In the genomic region with DNA sequence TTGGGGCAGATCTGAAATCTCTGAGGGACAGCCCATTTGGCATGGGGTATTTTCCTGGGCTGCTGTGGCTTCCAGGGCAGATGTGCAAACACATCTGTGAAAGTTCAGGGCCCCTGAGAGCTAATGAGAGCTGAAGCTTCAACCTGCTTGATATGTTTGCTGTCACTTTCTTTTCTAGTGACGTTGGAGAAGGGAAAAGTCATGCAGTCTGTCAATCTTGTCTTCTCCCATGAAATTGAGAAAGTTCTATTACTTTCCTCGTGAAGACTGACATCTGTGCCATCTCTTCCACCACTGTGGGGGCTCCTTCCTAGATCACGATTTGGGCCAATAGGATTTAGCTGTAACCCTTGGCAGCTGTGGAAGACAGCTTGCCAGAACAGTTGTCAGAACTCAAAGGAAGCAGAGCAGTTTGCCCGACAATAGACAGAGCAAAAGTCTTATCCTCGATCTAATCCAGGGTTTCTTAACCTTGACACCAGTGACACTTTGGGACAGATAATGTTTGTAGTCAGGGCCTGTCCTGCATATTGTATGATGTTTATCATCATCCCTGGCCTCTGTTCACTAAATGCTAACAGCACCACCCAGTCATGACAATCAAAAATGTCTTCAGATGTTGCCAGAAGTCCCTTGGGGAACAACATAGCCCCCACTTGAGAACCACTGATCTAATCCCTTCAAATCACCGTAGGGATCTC, we compare ENCODE assay signal across 23 cellular contexts.
A peak's percentile ranks its signal among the peaks of the same experiment; 100 is the strongest.
DNase-seq lines count a peak whose midpoint lies in the region; ATAC-seq, FAIRE-seq and TF ChIP-seq lines count a peak whose summit lies in the region.
"Had no signal": no experiment of that assay in that cellular context is flagged by ENCODE, and none has a peak within 500 bp of the region (broad histone marks: within the 10 kb centered on the region; RNA-seq: fewer than 3 reads in every experiment).

No MANE protein-coding gene starts in this region.

- in situ Hi-C loops in KBM-7 (cut with MboI; ENCODE audit: low pct_unique_long_range_greater_than_20kb, low sequenced_read_pairs): no loop called here

- H3K4me1 ChIP-seq in SK-N-SH (ENCODE audit: control insufficient read depth in 1 of 2, insufficient read depth in 2 of 2, low read depth in 1 of 2, low read length in 1 of 2) (peaks cover 0 to 12% of the 10 kb centered on the region in 2 experiments; a peak in 2 of 4 replicates), small intestine (ENCODE audit: control insufficient read depth in 2 of 2, insufficient read depth in 1 of 2, low read depth in 1 of 2, low read length in 1 of 2) (no peaks in the 10 kb centered on the region)
- H3K4me1 ChIP-seq: Caco-2 had no signal

- POLR2A ChIA-PET in SK-N-SH (lab: Yijun Ruan, JAX): no interaction called here

- H3K27me3 ChIP-seq in SK-N-SH (ENCODE audit: insufficient read depth): no peaks in the 10 kb centered on the region
- no peaks in the 10 kb centered on the region for H3K27me3 ChIP-seq in small intestine (ENCODE audit: control insufficient read depth in 2 of 2, insufficient read depth in 2 of 2, low read length in 2 of 2)

- no peak for FAIRE-seq in small intestine (lab: Jason Lieb, UNC)
- FAIRE-seq: G401.6, GM12891, GM19239, H54, HTR-8/SVneo had no signal

- no peak for TF ChIP-seq EP300 in SK-N-SH (IDR thresholded peaks at IDR 0.05; ENCODE audit: borderline replicate concordance in 1 of 2, low read depth in 1 of 2, low read length in 1 of 2)

- H3K27ac Mint-ChIP-seq in activated naive CD4-positive, alpha-beta T cell treated with anti-CD3 and anti-CD28 coated beads, Interleukin-2, amount 50 U/mL, for 72 hours: no peak overlapping the region
- H3K27ac Mint-ChIP-seq: CD4-positive, alpha-beta T cell; GM23338; HFFc6; IgD-negative memory B cell had no signal

- H3K27ac ChIP-seq in SK-N-SH (ENCODE audit: low read depth in 2 of 2, low read length in 1 of 2) (no peak overlapping the region), small intestine (ENCODE audit: low read depth in 1 of 2, low read length in 1 of 2) (no peak overlapping the region)
- H3K27ac ChIP-seq: C4-2B had no signal

- TF ChIP-seq RAD21 in SK-N-SH (IDR thresholded peaks at IDR 0.05; ENCODE audit: low read length): no peak

- H2AFZ ChIP-seq in SK-N-SH (ENCODE audit: low read depth): no peak overlapping the region
- H2AFZ ChIP-seq: GM23338 had no signal

- no peak overlapping the region for H3K9ac ChIP-seq in SK-N-SH

- no peaks in the 10 kb centered on the region for H4K20me1 ChIP-seq in SK-N-SH (ENCODE audit: insufficient read depth)

- ATAC-seq in SK-N-SH treated with all-trans-retinoic acid at 6 μM for 48 hours: no peak
- no peak for ATAC-seq in activated naive CD4-positive, alpha-beta T cell treated with anti-CD3 and anti-CD28 coated beads, Interleukin-2, amount 50 U/mL, for 72 hours
- ATAC-seq: GM23338 had no signal

- WGBS in SK-N-SH (ENCODE audit: low lambda C conversion rate): 33% methylated on average over 6 of the region's 6 CpGs
- WGBS in small intestine, 3 donors: 75 to 89% (median 83%) methylated on average over 6 of the region's 6 CpGs

- no peaks in the 10 kb centered on the region for H3K36me3 Mint-ChIP-seq in activated naive CD4-positive, alpha-beta T cell treated with anti-CD3 and anti-CD28 coated beads, Interleukin-2, amount 50 U/mL, for 72 hours

- H3K9me2 ChIP-seq in SK-N-SH: no peaks in the 10 kb centered on the region

- H3K4me2 ChIP-seq in SK-N-SH: no peak overlapping the region
- H3K4me2 ChIP-seq: GM23338 had no signal

- no peaks in the 10 kb centered on the region for H3K9me3 ChIP-seq in SK-N-SH
- H3K9me3 ChIP-seq in small intestine (ENCODE audit: control insufficient read depth, low read depth): no peaks in the 10 kb centered on the region
- H3K9me3 ChIP-seq: Caco-2 had no signal

- CTCF ChIA-PET in SK-N-SH (lab: Yijun Ruan, JAX): interaction anchor here (1.6 to 1.7 kb wide), 2 partner anchors 15 to 18 kb away, joined by 3 to 4 read pairs; no protein-coding TSS in a partner anchor

- H3K9me3 Mint-ChIP-seq in activated naive CD4-positive, alpha-beta T cell treated with anti-CD3 and anti-CD28 coated beads, Interleukin-2, amount 50 U/mL, for 72 hours: no peaks in the 10 kb centered on the region
- H3K9me3 Mint-ChIP-seq: CD4-positive, alpha-beta T cell; GM23338; HFFc6 had no signal

- no peaks in the 10 kb centered on the region for H3K79me2 ChIP-seq in SK-N-SH (ENCODE audit: insufficient read depth)

- H3K4me3 ChIP-seq in SK-N-SH (ENCODE audit: low read depth in 2 of 2, low read length in 1 of 2) (no peak overlapping the region), small intestine (ENCODE audit: low read depth in 1 of 2, low read length in 2 of 2) (no peak overlapping the region)
- H3K4me3 ChIP-seq: GM23338 had no signal

- no peak for DNase-seq in SK-N-SH
- peak; percentile 74 for DNase-seq in NCI-H82 (lab: John Stamatoyannopoulos, UW)
- DNase-seq in ecto neural progenitor cell (ENCODE audit: low spot score): peak; percentile 9
- no peak for DNase-seq in activated naive CD4-positive, alpha-beta T cell treated with anti-CD3 and anti-CD28 coated beads, Interleukin-2, amount 50 U/mL, for 72 hours (ENCODE audit: low spot score in 2 of 2)
- no peak for DNase-seq in small intestine
- DNase-seq in KBM-7: no peak
- DNase-seq: ACHN; AML-193; Caco-2; CD4-positive, alpha-beta T cell; DMS53; HCEC 1CT; HFFc6; KG1 had no signal

- TF ChIP-seq CTCF in SK-N-SH (IDR thresholded peaks at IDR 0.05): no peak

- H3K36me3 ChIP-seq in SK-N-SH (replicated peaks in 1 of 2; ENCODE audit: control insufficient read depth in 1 of 2, insufficient read depth in 2 of 2, low read length in 1 of 2): no peaks in the 10 kb centered on the region
- H3K36me3 ChIP-seq in small intestine (ENCODE audit: control insufficient read depth in 2 of 2, insufficient read depth in 2 of 2, low read length in 2 of 2): no peaks in the 10 kb centered on the region

- H3F3A ChIP-seq in SK-N-SH (replicated peaks; ENCODE audit: insufficient read depth): no peaks in the 10 kb centered on the region

TF ChIP-seq in SK-N-SH, 30 proteins besides CTCF, POLR2A, EP300 and RAD21:
- no peak for TF ChIP-seq JUND (IDR thresholded peaks at IDR 0.05)
- peak; percentile 28 for TF ChIP-seq CHD2 (IDR thresholded peaks at IDR 0.05; ENCODE audit: low read length, partially characterized antibody)
- TF ChIP-seq GABPA (IDR thresholded peaks at IDR 0.05; ENCODE audit: low read depth): no peak
- TF ChIP-seq GATA2 (CRISPR knock-in tag; IDR thresholded peaks at IDR 0.05): peak; percentile 72; the same call in 1 of the 2 replicates
- TF ChIP-seq RCOR1 (IDR thresholded peaks at IDR 0.05; ENCODE audit: low read length): 0 out of 2 replicates have a peak, but pooled peaks have one; percentile 52
TF ChIP-seq in SK-N-SH: peak in this region for 3.

TF ChIP-seq in SK-N-SH treated with all-trans-retinoic acid at 6 μM for 48 hours, 23 proteins besides CTCF, POLR2A, EP300 and RAD21:
- TF ChIP-seq ZFP30 (CRISPR knock-in tag; IDR thresholded peaks at IDR 0.05): no peak
- no peak for TF ChIP-seq SNAI2 (CRISPR knock-in tag; IDR thresholded peaks at IDR 0.05)
- no peak for TF ChIP-seq BACH2 (CRISPR knock-in tag; IDR thresholded peaks at IDR 0.05; ENCODE audit: borderline replicate concordance)
- TF ChIP-seq CSDC2 (CRISPR knock-in tag; IDR thresholded peaks at IDR 0.05): no peak
- no peak for TF ChIP-seq ZNF8 (CRISPR knock-in tag; IDR thresholded peaks at IDR 0.05)
- no peak for TF ChIP-seq ZNF70 (CRISPR knock-in tag; IDR thresholded peaks at IDR 0.05)
- no peak for TF ChIP-seq ZNF565 (CRISPR knock-in tag; conservative IDR thresholded peaks at IDR 0.05; ENCODE audit: low read depth)
- no peak for TF ChIP-seq ARNTL (CRISPR knock-in tag; IDR thresholded peaks at IDR 0.05; ENCODE audit: borderline replicate concordance, low read depth)
- no peak for TF ChIP-seq TSHZ2 (CRISPR knock-in tag; IDR thresholded peaks at IDR 0.05)

Comparison
In these comparisons a context has a peak if more than half of its experiments do, and no peak if none do; other contexts are left out.
1. DNase-seq: peak in NCI-H82 (single experiment) and ecto neural progenitor cell (single experiment); none in SK-N-SH (single experiment), activated naive CD4-positive, alpha-beta T cell treated with anti-CD3 and anti-CD28 coated beads, Interleukin-2, amount 50 U/mL, for 72 hours (0 of 2), small intestine (single experiment) and KBM-7 (single experiment).